In genomic region chr3:178107804-178108203, GRCh38 we compare ENCODE assay signal across 31 cellular contexts.
"Had no signal": no experiment of that assay in that cellular context is flagged by ENCODE, and none has a peak within 500 bp of the region (broad histone marks: within the 10 kb centered on the region; RNA-seq: fewer than 3 reads in every experiment).

No MANE protein-coding gene starts in this region.

- FAIRE-seq: kidney, pancreas, urothelium cell line had no signal

- DNase-seq: hippocampal formation; kidney; left colon; left lung; lower lobe of right lung; midbrain; mucosa of descending colon; naive thymus-derived CD4-positive, alpha-beta T cell; nucleus accumbens; pancreas; posterior cingulate gyrus; retina; right cardiac atrium; stimulated activated CD4-positive, alpha-beta T cell treated with anti-CD3 and anti-CD28 coated beads, Interleukin-12 subunit alpha, Interleukin-12 subunit beta, amount 100 ng/mL, for 4 hours; stimulated activated CD4-positive, alpha-beta T cell treated with anti-CD3 and anti-CD28 coated beads, Interleukin-15, amount 100 ng/mL, for 24 hours; stimulated activated CD4-positive, alpha-beta T cell treated with anti-CD3 and anti-CD28 coated beads, Interleukin-2, amount 100 ng/mL, for 24 hours; stimulated activated CD4-positive, alpha-beta T cell treated with anti-CD3 and anti-CD28 coated beads, Interleukin-4, amount 100 ng/mL, for 1 hour; stimulated activated naive B cell treated with anti-CD40 and anti-IgM and Interleukin-4, amounts not matched to agents 10 μg/mL and 1 μg/mL and 100 μg/mL, for 72 hours; stimulated activated naive CD8-positive, alpha-beta T cell treated with anti-CD3 and anti-CD28 coated beads, Interleukin-15, Interleukin-2, amounts not matched to agents 100 U/mL and 50 U/mL, for 24 hours; stomach; testis; thyroid gland; transverse colon; upper lobe of right lung had no signal

- H3K4me1 ChIP-seq: left lung, lower lobe of right lung, prostate gland, testis, thyroid gland, transverse colon, upper lobe of right lung had no signal

- H3K27ac Mint-ChIP-seq: memory B cell; naive thymus-derived CD4-positive, alpha-beta T cell; natural killer cell treated with Interleukin-12 subunit alpha and Interleukin-12 subunit beta and Interleukin-15 and Interleukin-18, amount 100 ng/mL, for 72 hours; stimulated activated naive B cell treated with anti-CD40 and anti-IgM and Interleukin-4, amounts not matched to agents 10 μg/mL and 1 μg/mL and 100 μg/mL, for 72 hours had no signal

- H3K27me3 Mint-ChIP-seq: naive thymus-derived CD4-positive, alpha-beta T cell; stimulated activated naive B cell treated with anti-CD40 and anti-IgM and Interleukin-4, amounts not matched to agents 10 μg/mL and 1 μg/mL and 100 μg/mL, for 72 hours had no signal

- H3K4me3 Mint-ChIP-seq: memory B cell; naive thymus-derived CD4-positive, alpha-beta T cell; natural killer cell treated with Interleukin-12 subunit alpha and Interleukin-12 subunit beta and Interleukin-15 and Interleukin-18, amount 100 ng/mL, for 72 hours; neural crest cell; stimulated activated naive B cell treated with anti-CD40 and anti-IgM and Interleukin-4, amounts not matched to agents 10 μg/mL and 1 μg/mL and 100 μg/mL, for 72 hours had no signal

- H3K36me3 Mint-ChIP-seq: memory B cell; naive thymus-derived CD4-positive, alpha-beta T cell; natural killer cell treated with Interleukin-12 subunit alpha and Interleukin-12 subunit beta and Interleukin-15 and Interleukin-18, amount 100 ng/mL, for 72 hours; stimulated activated naive B cell treated with anti-CD40 and anti-IgM and Interleukin-4, amounts not matched to agents 10 μg/mL and 1 μg/mL and 100 μg/mL, for 72 hours had no signal

- H3K27me3 ChIP-seq: left lung, pancreas, stomach, testis, thyroid gland, transverse colon, upper lobe of right lung had no signal

- H3K4me3 ChIP-seq: left lung, lower lobe of right lung, mucosa of descending colon, pancreas, prostate gland, skin epidermis, stomach, testis, thyroid gland, transverse colon, upper lobe of right lung had no signal

- H3K36me3 ChIP-seq: left lung, lower lobe of right lung, pancreas, prostate gland, stomach, thyroid gland, transverse colon, upper lobe of right lung had no signal

- H3K4me1 Mint-ChIP-seq: memory B cell; naive thymus-derived CD4-positive, alpha-beta T cell; stimulated activated naive B cell treated with anti-CD40 and anti-IgM and Interleukin-4, amounts not matched to agents 10 μg/mL and 1 μg/mL and 100 μg/mL, for 72 hours had no signal

- H3K9me3 Mint-ChIP-seq: memory B cell; natural killer cell treated with Interleukin-12 subunit alpha and Interleukin-12 subunit beta and Interleukin-15 and Interleukin-18, amount 100 ng/mL, for 72 hours; stimulated activated naive B cell treated with anti-CD40 and anti-IgM and Interleukin-4, amounts not matched to agents 10 μg/mL and 1 μg/mL and 100 μg/mL, for 72 hours had no signal

- ATAC-seq: left colon; left lung; lower lobe of right lung; mucosa of descending colon; naive thymus-derived CD4-positive, alpha-beta T cell; natural killer cell treated with Interleukin-12 subunit alpha and Interleukin-12 subunit beta and Interleukin-15 and Interleukin-18, amount 100 ng/mL, for 72 hours; pancreas; right cardiac atrium; sciatic nerve; stimulated activated naive B cell treated with anti-CD40 and anti-IgM and Interleukin-4, amounts not matched to agents 10 μg/mL and 1 μg/mL and 100 μg/mL, for 72 hours; stimulated activated naive CD8-positive, alpha-beta T cell treated with anti-CD3 and anti-CD28 coated beads, Interleukin-15, Interleukin-2, amounts not matched to agents 100 U/mL and 50 U/mL, for 24 hours; upper lobe of right lung had no signal

- H3K9me3 ChIP-seq: left lung, lower lobe of right lung, mucosa of descending colon, pancreas, prostate gland, stomach, testis, thyroid gland, transverse colon, upper lobe of right lung had no signal

- H3K27ac ChIP-seq: left lung, lower lobe of right lung, pancreas, prostate gland, skin epidermis, stomach, testis, thyroid gland, transverse colon, upper lobe of right lung had no signal
